In the genomic region with DNA sequence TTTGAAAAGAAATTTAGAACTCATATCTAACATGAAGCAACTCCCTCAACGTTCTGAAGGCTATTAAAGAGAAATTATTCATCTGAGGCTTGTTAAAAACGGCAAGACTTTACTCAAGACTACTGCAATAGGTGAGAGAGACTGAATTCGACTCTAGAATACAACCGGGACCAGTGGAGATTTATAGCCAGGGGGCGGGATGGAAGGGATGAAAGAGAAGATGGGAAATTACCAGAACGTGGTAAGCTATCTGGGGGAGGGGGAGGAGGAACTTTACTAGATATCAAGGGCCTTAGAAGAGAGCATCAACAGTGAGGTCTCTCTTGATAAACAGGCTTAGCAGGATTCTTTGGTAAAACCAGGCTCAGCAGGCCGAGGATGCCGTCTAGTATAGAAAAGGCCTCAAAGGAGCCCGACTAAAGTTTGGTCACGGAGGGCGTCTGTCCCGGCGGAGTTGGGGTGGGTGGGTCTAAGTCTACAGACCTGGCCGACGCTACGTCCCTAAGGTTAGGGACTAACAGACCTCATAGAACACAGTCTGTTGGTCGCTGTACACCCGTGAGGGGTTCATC, we compare ENCODE assay signal across 8 cellular contexts. TPM values are rescaled to one million over a fixed set of nuclear protein-coding genes. Genes with fewer than 3 reads are reported as not detected.
DNase-seq lines count a peak whose midpoint lies in the region; ATAC-seq and TF ChIP-seq lines count a peak whose summit lies in the region.

No MANE protein-coding gene starts in this region.

- H3K4me3 Mint-ChIP-seq in naive thymus-derived CD4-positive, alpha-beta T cell: peak overlapping the region; percentile 83 to 97 (median 95)

- peaks cover 21 to 47% (median 43%) of the 10 kb centered on the region in 7 donors for H3K4me1 Mint-ChIP-seq in naive thymus-derived CD4-positive, alpha-beta T cell

- H3K27ac Mint-ChIP-seq in naive thymus-derived CD4-positive, alpha-beta T cell: peak overlapping the region; percentile 74 to 96 (median 92)

- H3K27me3 Mint-ChIP-seq in naive thymus-derived CD4-positive, alpha-beta T cell: no peaks in the 10 kb centered on the region

- H3K9me3 ChIP-seq in ES-I3 (ENCODE audit: control insufficient read depth, insufficient read depth, low read length) (no peaks in the 10 kb centered on the region), KOPT-K1 (ENCODE audit: insufficient read depth, low read length, poor library complexity, severe bottlenecking) (no peaks in the 10 kb centered on the region)
- no peaks in the 10 kb centered on the region for H3K9me3 ChIP-seq in naive thymus-derived CD4-positive, alpha-beta T cell (ENCODE audit: control insufficient read depth in 2 of 3, low read length in 3 of 3)

- TF ChIP-seq CTCF in coronary artery (IDR thresholded peaks at IDR 0.05): no peak

- peak; percentile 35 for ATAC-seq in GM21723 (IDR thresholded peaks at IDR 0.05; ENCODE audit: unreplicated experiment)
- ATAC-seq in naive thymus-derived CD4-positive, alpha-beta T cell: peak; percentile 30

- POLR2A ChIA-PET in naive thymus-derived CD4-positive, alpha-beta T cell (lab: Charles Lee): interaction anchor here (1.3 to 1.5 kb wide), 4 partner anchors 9 to 369 kb away, joined by 3 to 4 read pairs (median 3); no protein-coding TSS in a partner anchor

- H3K4me1 ChIP-seq in ES-I3 (ENCODE audit: insufficient read depth, low read length): no peaks in the 10 kb centered on the region
- H3K4me1 ChIP-seq in naive thymus-derived CD4-positive, alpha-beta T cell (ENCODE audit: control insufficient read depth in 2 of 2, insufficient read depth in 2 of 2, low read length in 2 of 2): peaks cover 14 to 15% of the 10 kb centered on the region in 2 donors

- no peak for DNase-seq in coronary artery (ENCODE audit: low spot score)
- DNase-seq in naive thymus-derived CD4-positive, alpha-beta T cell: no peak
- no peak for DNase-seq in putamen (ENCODE audit: low spot score)
- DNase-seq in NCI-H748 (lab: John Stamatoyannopoulos, UW; ENCODE audit: unreplicated experiment): no peak
- no peak for DNase-seq in ACHN

- H3K9me3 Mint-ChIP-seq in naive thymus-derived CD4-positive, alpha-beta T cell: no peaks in the 10 kb centered on the region

- H3K36me3 ChIP-seq in ES-I3 (ENCODE audit: insufficient read depth, low read length): no peaks in the 10 kb centered on the region
- H3K36me3 ChIP-seq in KOPT-K1 (ENCODE audit: insufficient read depth, low read length): no peaks in the 10 kb centered on the region
- H3K36me3 ChIP-seq in naive thymus-derived CD4-positive, alpha-beta T cell (ENCODE audit: control insufficient read depth in 2 of 3, insufficient read depth in 3 of 3, low read length in 3 of 3): peaks cover 0 to 3% (median 0%) of the 10 kb centered on the region in 3 experiments

- CTCF ChIA-PET in naive thymus-derived CD4-positive, alpha-beta T cell (lab: Charles Lee): interaction anchor here (0.7 to 1.0 kb wide), 2 partner anchors 11 to 29 kb away, joined by 3 read pairs; no protein-coding TSS in a partner anchor

- in situ Hi-C loops in ACHN (cut with HindIII; ENCODE audit: low pct_ligation_motif_present, low pct_unique_long_range_greater_than_20kb, low sequenced_read_pairs): no loop called here

- H3K27ac ChIP-seq in KOPT-K1 (ENCODE audit: low read depth, low read length, poor library complexity, severe bottlenecking) (peak overlapping the region; percentile 54), coronary artery (peak overlapping the region; percentile 80)
- peak overlapping the region; percentile 84 for H3K27ac ChIP-seq in naive thymus-derived CD4-positive, alpha-beta T cell (ENCODE audit: low read depth, low read length)

- intact Hi-C loops in naive thymus-derived CD4-positive, alpha-beta T cell (cut with micrococcal nuclease): loop anchor here (1.0 to 10.0 kb wide), 6 partner anchors 16 to 1506 kb away; partner anchors contain the start of genes CRACR2A (in 1 of the 2), ITFG2 (in 1 of the 2), PARP11 (in 1 of the 2) and RAD51AP1 (in 1 of the 2)

- peak overlapping the region; percentile 96 for H3K4me3 ChIP-seq in coronary artery
- H3K4me3 ChIP-seq in naive thymus-derived CD4-positive, alpha-beta T cell (ENCODE audit: low read length): peak overlapping the region; percentile 85

- peaks cover 0 to 7% (median 0%) of the 10 kb centered on the region in 5 donors for H3K36me3 Mint-ChIP-seq in naive thymus-derived CD4-positive, alpha-beta T cell

- H3K27me3 ChIP-seq in naive thymus-derived CD4-positive, alpha-beta T cell (ENCODE audit: control insufficient read depth in 2 of 2, insufficient read depth in 2 of 2, low read length in 2 of 2): no peaks in the 10 kb centered on the region

- H3K9ac ChIP-seq in ES-I3 (ENCODE audit: low read depth, low read length): peak overlapping the region; percentile 59

RNA-seq across cellular contexts. Expression of gene TIGAR, which starts 0.6 kb away (rescaled TPM):
- total RNA-seq in naive thymus-derived CD4-positive, alpha-beta T cell: 10 to 100 TPM in 3 of 5 experiments, 1 to 10 TPM in 2; 7.1 to 15.8 (median 11.1) TPM
- 1 to 10 TPM; 4.4 to 6.6 TPM for polyA plus RNA-seq in naive thymus-derived CD4-positive, alpha-beta T cell

RNA-seq across cellular contexts. Expression of gene CCND2, which starts 46.8 kb away (rescaled TPM):
- 100 to 1,000 TPM in 3 of 5 experiments, 10 to 100 TPM in 2; 95.7 to 659 (median 125) TPM for total RNA-seq in naive thymus-derived CD4-positive, alpha-beta T cell
- 10 to 100 TPM; 57.3 to 65.1 TPM for polyA plus RNA-seq in naive thymus-derived CD4-positive, alpha-beta T cell

RNA-seq across cellular contexts. Expression of gene FGF23, which starts 59.1 kb away (rescaled TPM):
- not detected for total RNA-seq in naive thymus-derived CD4-positive, alpha-beta T cell
- polyA plus RNA-seq in naive thymus-derived CD4-positive, alpha-beta T cell: not detected
